7 cellular contexts compared by ENCODE assay signal in the genomic region with DNA sequence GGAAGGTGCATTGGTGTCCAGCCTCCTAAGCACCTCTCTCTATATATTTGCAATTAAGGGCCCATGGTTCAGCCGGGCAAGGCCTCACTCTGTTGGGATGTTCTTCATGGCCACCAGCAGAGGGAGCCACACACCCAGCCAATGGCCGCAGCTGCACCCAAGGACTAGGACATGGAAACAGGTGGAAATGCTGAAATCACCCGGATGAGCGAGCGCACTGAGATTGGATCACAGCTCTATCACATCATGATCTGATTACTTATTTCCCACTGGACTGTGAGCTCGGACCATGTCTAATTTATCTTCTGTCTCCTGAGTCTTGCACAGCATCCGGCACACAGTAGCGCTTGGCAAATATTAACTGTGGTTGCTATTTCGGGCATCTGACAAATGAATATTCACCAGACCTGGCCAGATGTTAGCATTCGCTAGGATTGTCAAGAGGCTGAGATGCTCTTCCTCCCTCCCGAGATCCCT. TPM values are rescaled to one million over a fixed set of nuclear protein-coding genes. Genes with fewer than 3 reads are reported as not detected.
DNase-seq lines count a peak whose midpoint lies in the region; FAIRE-seq and TF ChIP-seq lines count a peak whose summit lies in the region.

No MANE protein-coding gene starts in this region.

- TF ChIP-seq CTCF in Loucy (conservative IDR thresholded peaks at IDR 0.05; ENCODE audit: low read length), result peak; percentile 97
- TF ChIP-seq CTCF in fibroblast of mammary gland (conservative IDR thresholded peaks at IDR 0.05; ENCODE audit: control insufficient read depth, insufficient read depth, low read depth, low read length), result peak; percentile 91
- peak; percentile 97 for TF ChIP-seq CTCF in nephron progenitor cell (IDR thresholded peaks at IDR 0.05)

- no peak overlapping the region for H2AFZ ChIP-seq in Loucy (ENCODE audit: low read length)

- peak; percentile 84 for FAIRE-seq in GM18507 (lab: Jason Lieb, UNC)

- no peaks in the 10 kb centered on the region for H3K79me2 ChIP-seq in Loucy (ENCODE audit: insufficient read depth, low read length)

- H3K36me3 ChIP-seq in Loucy (ENCODE audit: insufficient read depth, low read length), result no peaks in the 10 kb centered on the region

- no peaks in the 10 kb centered on the region for H3K9me3 ChIP-seq in Loucy (ENCODE audit: insufficient read depth, low read depth, low read length)

- H4K20me1 ChIP-seq in Loucy (ENCODE audit: insufficient read depth, low read length, poor library complexity, severe bottlenecking), result no peaks in the 10 kb centered on the region

- H3K4me3 Mint-ChIP-seq in activated T-helper 1 cell treated with anti-CD3 and anti-CD28 coated beads, Interleukin-12 subunit alpha, Interleukin-12 subunit beta, Interleukin-2, Interleukin-4 antibody, amounts not matched to agents 30 ng/mL and 10 ng/mL and 1 ng/mL, durations not matched to agents 14 hours and 24 hours and 36 hours, result no peak overlapping the region
- H3K4me3 Mint-ChIP-seq in nephron progenitor cell, result no peak overlapping the region

- H3K36me3 Mint-ChIP-seq in activated T-helper 1 cell treated with anti-CD3 and anti-CD28 coated beads, Interleukin-12 subunit alpha, Interleukin-12 subunit beta, Interleukin-2, Interleukin-4 antibody, amounts not matched to agents 30 ng/mL and 10 ng/mL and 1 ng/mL, durations not matched to agents 14 hours and 24 hours and 36 hours (ENCODE audit: low read depth), result no peaks in the 10 kb centered on the region
- peaks cover 5% of the 10 kb centered on the region for H3K36me3 Mint-ChIP-seq in nephron progenitor cell (ENCODE audit: low read depth)

- no peaks in the 10 kb centered on the region for H3K9me3 Mint-ChIP-seq in activated T-helper 1 cell treated with anti-CD3 and anti-CD28 coated beads, Interleukin-12 subunit alpha, Interleukin-12 subunit beta, Interleukin-2, Interleukin-4 antibody, amounts not matched to agents 30 ng/mL and 10 ng/mL and 1 ng/mL, durations not matched to agents 14 hours and 24 hours and 36 hours
- no peaks in the 10 kb centered on the region for H3K9me3 Mint-ChIP-seq in nephron progenitor cell

- H3K27ac Mint-ChIP-seq in activated T-helper 1 cell treated with anti-CD3 and anti-CD28 coated beads, Interleukin-12 subunit alpha, Interleukin-12 subunit beta, Interleukin-2, Interleukin-4 antibody, amounts not matched to agents 30 ng/mL and 10 ng/mL and 1 ng/mL, durations not matched to agents 14 hours and 24 hours and 36 hours, result peak overlapping the region; percentile 37
- H3K27ac Mint-ChIP-seq in nephron progenitor cell, result no peak overlapping the region

- no peaks in the 10 kb centered on the region for H3K4me1 ChIP-seq in Loucy (ENCODE audit: insufficient read depth, low read length, poor library complexity, severe bottlenecking)

- peaks cover 5% of the 10 kb centered on the region for H3K4me1 Mint-ChIP-seq in activated T-helper 1 cell treated with anti-CD3 and anti-CD28 coated beads, Interleukin-12 subunit alpha, Interleukin-12 subunit beta, Interleukin-2, Interleukin-4 antibody, amounts not matched to agents 30 ng/mL and 10 ng/mL and 1 ng/mL, durations not matched to agents 14 hours and 24 hours and 36 hours (ENCODE audit: low read depth)
- H3K4me1 Mint-ChIP-seq in nephron progenitor cell, result no peaks in the 10 kb centered on the region

- no peak overlapping the region for H3K9ac ChIP-seq in Loucy (ENCODE audit: low read depth, low read length, poor library complexity, severe bottlenecking)

- H3F3A ChIP-seq in Loucy (ENCODE audit: low read depth), result no peaks in the 10 kb centered on the region

- H3K27me3 Mint-ChIP-seq in activated T-helper 1 cell treated with anti-CD3 and anti-CD28 coated beads, Interleukin-12 subunit alpha, Interleukin-12 subunit beta, Interleukin-2, Interleukin-4 antibody, amounts not matched to agents 30 ng/mL and 10 ng/mL and 1 ng/mL, durations not matched to agents 14 hours and 24 hours and 36 hours (ENCODE audit: insufficient read depth), result peaks cover 2% of the 10 kb centered on the region
- peaks cover 3% of the 10 kb centered on the region for H3K27me3 Mint-ChIP-seq in nephron progenitor cell (ENCODE audit: low read depth, poor library complexity)

- DNase-seq in GM18507 (ENCODE audit: extremely low spot score, insufficient read length, low read depth), result peak; percentile 60
- DNase-seq in RPMI7951 (ENCODE audit: low read depth), result peak; percentile 77
- DNase-seq in activated T-helper 1 cell treated with anti-CD3 and anti-CD28 coated beads, Interleukin-12 subunit alpha, Interleukin-12 subunit beta, Interleukin-2, Interleukin-4 antibody, amounts not matched to agents 30 ng/mL and 10 ng/mL and 1 ng/mL, durations not matched to agents 14 hours and 24 hours and 36 hours (ENCODE audit: low spot score), result peak; percentile 50
- peak; percentile 89 for DNase-seq in fibroblast of mammary gland (ENCODE audit: low read depth)
- DNase-seq in nephron progenitor cell, result peak; percentile 81
- peak; percentile 68 for DNase-seq in stimulated activated naive CD4-positive, alpha-beta T cell treated with Interleukin-2 at 50 U/mL for 16 hours (lab: John Stamatoyannopoulos, UW)

- intact Hi-C loops in activated T-helper 1 cell treated with anti-CD3 and anti-CD28 coated beads, Interleukin-12 subunit alpha, Interleukin-12 subunit beta, Interleukin-2, Interleukin-4 antibody, amounts not matched to agents 30 ng/mL and 10 ng/mL and 1 ng/mL, durations not matched to agents 14 hours and 24 hours and 36 hours (cut with micrococcal nuclease), result loop anchor here (1.0 to 2.0 kb wide), 5 partner anchors 40 to 518 kb away; no protein-coding TSS in a partner anchor

- H3K27me3 ChIP-seq in Loucy (ENCODE audit: insufficient read depth, low read length, poor library complexity, severe bottlenecking), result no peaks in the 10 kb centered on the region

- no peak overlapping the region for H3K4me2 ChIP-seq in Loucy (ENCODE audit: low read depth, low read length, poor library complexity, severe bottlenecking)

- H3K4me3 ChIP-seq in Loucy (ENCODE audit: low read length, poor library complexity, severe bottlenecking) (no peak overlapping the region), fibroblast of mammary gland (ENCODE audit: control insufficient read depth, low read depth, low read length) (no peak overlapping the region)

- H3K9me2 ChIP-seq in Loucy (replicated peaks; ENCODE audit: low read depth, low read length), result no peaks in the 10 kb centered on the region

RNA-seq across cellular contexts. Expression of a gene that starts 31.2 kb away (rescaled TPM):
- total RNA-seq in RPMI7951 (2014; rRNA removed; shearing (Covaris generic)), result 10.5 and 25.8 TPM in 2 replicates
- total RNA-seq in activated T-helper 1 cell treated with anti-CD3 and anti-CD28 coated beads, Interleukin-12 subunit alpha, Interleukin-12 subunit beta, Interleukin-2, Interleukin-4 antibody, amounts not matched to agents 30 ng/mL and 10 ng/mL and 1 ng/mL, durations not matched to agents 14 hours and 24 hours and 36 hours, result 5.3 and 6.2 TPM in 2 replicates
